ENCODE assay signal across 1 cellular context in the genomic region with DNA sequence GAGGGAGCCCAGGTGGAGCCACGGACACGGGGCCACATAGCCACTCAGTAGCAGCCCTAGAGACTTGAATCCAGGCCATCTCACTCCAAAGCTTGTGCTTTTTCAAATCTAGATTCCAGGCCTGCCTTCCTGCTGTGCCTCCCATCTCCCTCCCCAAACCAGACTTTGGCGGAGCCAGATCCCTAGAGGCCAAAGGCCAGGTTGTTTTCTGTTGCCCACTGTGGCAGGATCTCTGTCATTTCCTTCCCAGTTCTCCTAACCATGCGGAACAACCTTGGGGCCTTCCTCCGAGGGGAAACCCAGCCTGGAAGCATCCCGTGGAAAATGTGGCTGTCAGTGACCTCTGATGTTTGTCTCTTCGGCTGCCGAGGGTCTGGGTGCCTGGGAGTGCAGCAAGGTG.
A peak's percentile ranks its signal among the peaks of the same experiment; 100 is the strongest.
TF ChIP-seq lines count a peak whose summit lies in the region.

No MANE protein-coding gene starts in this region.

TF ChIP-seq in liver, 16 proteins besides CTCF, POLR2A, EP300 and RAD21 (continued from another document):
- TF ChIP-seq, protein P1, sequence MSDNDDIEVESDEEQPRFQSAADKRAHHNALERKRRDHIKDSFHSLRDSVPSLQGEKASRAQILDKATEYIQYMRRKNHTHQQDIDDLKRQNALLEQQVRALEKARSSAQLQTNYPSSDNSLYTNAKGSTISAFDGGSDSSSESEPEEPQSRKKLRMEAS (IDR thresholded peaks at IDR 0.05): peak; percentile 59
- TF ChIP-seq GABPA (IDR thresholded peaks at IDR 0.05 in 1 of 2, conservative IDR thresholded peaks at IDR 0.05 in 1 of 2) (no peak), HNF4A (conservative IDR thresholded peaks at IDR 0.05) (peak in 1 of 2 donors; percentile 52), JUND (IDR thresholded peaks at IDR 0.05) (no peak), RXRA (IDR thresholded peaks at IDR 0.05) (peak in 1 of 2 donors; percentile 14), TAF1 (conservative IDR thresholded peaks at IDR 0.05) (no peak), EGR1 (IDR thresholded peaks at IDR 0.05; ENCODE audit: low read depth in 2 of 2) (peak in 1 of 2 donors; percentile 14)
